ENCODE assay signal across 1 cellular context in the genomic region with DNA sequence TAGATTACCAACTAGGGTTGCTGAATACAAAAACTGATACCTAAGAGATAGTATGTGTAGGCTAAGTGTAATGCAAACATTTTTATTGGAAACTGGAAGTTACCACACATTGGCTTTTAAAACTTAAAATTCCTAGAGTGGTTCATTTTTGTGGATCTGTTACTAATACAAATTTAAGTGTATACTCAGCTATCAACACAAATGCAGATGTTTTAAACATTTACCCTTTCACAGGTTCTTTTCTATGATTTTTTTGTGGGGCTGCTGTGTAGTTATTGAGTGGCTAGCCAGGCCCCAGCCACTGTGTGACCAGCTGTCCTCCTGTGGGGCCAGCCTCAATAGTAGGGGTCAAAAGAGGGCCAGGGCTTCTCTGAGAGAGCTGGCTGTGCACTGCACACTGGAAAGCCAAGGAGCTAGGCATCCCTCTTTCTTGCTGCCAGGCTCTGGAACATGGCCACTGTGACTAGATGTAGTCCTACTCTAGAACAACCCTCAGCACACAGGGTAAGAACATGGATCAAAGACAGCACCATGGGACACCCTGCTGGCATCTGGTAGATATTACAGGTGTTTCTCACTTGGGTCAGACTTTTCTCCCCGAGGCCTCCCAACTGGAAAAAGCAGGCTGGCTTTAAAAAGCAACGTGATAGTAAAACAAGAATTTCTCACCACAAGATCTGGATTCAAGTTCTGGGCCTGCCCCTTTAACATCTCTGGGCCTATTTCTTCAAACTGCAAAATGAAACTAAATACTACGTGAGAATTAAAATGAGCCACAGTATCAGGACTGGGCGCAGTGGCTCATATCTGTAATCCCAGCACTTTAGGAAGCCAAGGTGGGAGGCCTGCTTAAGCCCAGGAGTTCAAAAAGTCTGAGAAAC.
TF ChIP-seq lines count a peak whose summit lies in the region.

No MANE protein-coding gene starts in this region.

TF ChIP-seq in SK-N-SH, 30 proteins besides CTCF, POLR2A, EP300 and RAD21 (continued from another document):
- TF ChIP-seq FOXJ3 (CRISPR knock-in tag; IDR thresholded peaks at IDR 0.05) (no peak), YY1 (IDR thresholded peaks at IDR 0.05; ENCODE audit: low read depth) (peak; percentile 43; the same call in 1 of the 2 replicates), CHD2 (IDR thresholded peaks at IDR 0.05; ENCODE audit: low read length, partially characterized antibody) (peak; percentile 66), POLR2AphosphoS5 (IDR thresholded peaks at IDR 0.05; ENCODE audit: low read depth, low read length) (peak; percentile 1; the same call in 1 of the 2 replicates), SMC3 (IDR thresholded peaks at IDR 0.05; ENCODE audit: low read depth, low read length) (peak; percentile 90), MEF2A (IDR thresholded peaks at IDR 0.05; ENCODE audit: borderline replicate concordance, low read depth) (no peak), NFIC (IDR thresholded peaks at IDR 0.05; ENCODE audit: borderline replicate concordance) (no peak), SIN3A (IDR thresholded peaks at IDR 0.05; ENCODE audit: borderline replicate concordance, low read depth, low read length) (peak; percentile 51; the same call in 1 of the 2 replicates), FOXM1 (IDR thresholded peaks at IDR 0.05; ENCODE audit: low read depth) (no peak; the same call in 1 of the 2 replicates), MXI1 (IDR thresholded peaks at IDR 0.05; ENCODE audit: low read depth, low read length) (peak; percentile 43; the same call in 1 of the 2 replicates), USF2 (IDR thresholded peaks at IDR 0.05; ENCODE audit: borderline replicate concordance, low read depth, low read length) (no peak), TAF1 (IDR thresholded peaks at IDR 0.05; ENCODE audit: borderline replicate concordance, low read depth, low read length) (no peak; the same call in 1 of the 2 replicates), JUND (IDR thresholded peaks at IDR 0.05) (peak; percentile 5; the same call in 1 of the 2 replicates), GATA2 (CRISPR knock-in tag; IDR thresholded peaks at IDR 0.05) (no peak)
